1 cellular context compared by ENCODE assay signal in genomic region chr5:50302815-50303490, GRCh38.
TF ChIP-seq lines count a peak whose summit lies in the region.

No MANE protein-coding gene starts in this region.

TF ChIP-seq in HepG2, 621 proteins besides CTCF, POLR2A, EP300 and RAD21 (continued from another document):
- TF ChIP-seq ATF2 (CRISPR knock-in tag; IDR thresholded peaks at IDR 0.05) (no peak), ZBTB49 (CRISPR knock-in tag; IDR thresholded peaks at IDR 0.05; ENCODE audit: borderline replicate concordance) (no peak), DPF2 (CRISPR knock-in tag; IDR thresholded peaks at IDR 0.05; ENCODE audit: borderline replicate concordance, low read depth) (no peak), NKX3-1 (CRISPR knock-in tag; IDR thresholded peaks at IDR 0.05) (no peak), HDAC2 (CRISPR knock-in tag; IDR thresholded peaks at IDR 0.05) (no peak), FIP1L1 (IDR thresholded peaks at IDR 0.05; ENCODE audit: borderline replicate concordance, insufficient read depth, low read depth, low read length) (no peak)
